Comparison of ENCODE assay signal across 20 cellular contexts in genomic region chr10:36504752-36505151, GRCh38.
DNase-seq lines count a peak whose midpoint lies in the region; ATAC-seq and TF ChIP-seq lines count a peak whose summit lies in the region.
"Had no signal": no experiment of that assay in that cellular context is flagged by ENCODE, and none has a peak within 500 bp of the region (broad histone marks: within the 10 kb centered on the region; RNA-seq: fewer than 3 reads in every experiment).

No MANE protein-coding gene starts in this region.

- no peak overlapping the region for H3K9ac ChIP-seq in smooth muscle cell (ENCODE audit: low read depth)
- H3K9ac ChIP-seq: KMS-11 had no signal

- no peak overlapping the region for H3K27ac Mint-ChIP-seq in T-helper 2 cell treated with Interferon-gamma antibody and Interleukin-4, amounts not matched to agents 5 μg/mL and 100 μg/mL, for 36 hours
- H3K27ac Mint-ChIP-seq: activated CD4-positive, alpha-beta memory T cell treated with anti-CD3 and anti-CD28 coated beads for 36 hours; dendritic cell treated with granulocyte-macrophage colony-stimulating factor and Interleukin-4, amounts not matched to agents 40 ng/mL and 50 ng/mL, for 4 days; naive thymus-derived CD4-positive, alpha-beta T cell had no signal

- H3K4me3 ChIP-seq in left ventricle myocardium inferior (no peak overlapping the region), right atrium auricular region (no peak overlapping the region), RWPE2 (ENCODE audit: severe bottlenecking) (no peak overlapping the region), tibial artery (no peak overlapping the region), smooth muscle cell (no peak overlapping the region)

- TF ChIP-seq CTCF in left ventricle myocardium inferior (IDR thresholded peaks at IDR 0.05; ENCODE audit: borderline replicate concordance) (peak; percentile 32), right atrium auricular region (IDR thresholded peaks at IDR 0.05) (no peak), RWPE2 (IDR thresholded peaks at IDR 0.05; ENCODE audit: poor library complexity, severe bottlenecking) (peak; percentile 15), tibial artery (IDR thresholded peaks at IDR 0.05) (peak; percentile 7), smooth muscle cell (IDR thresholded peaks at IDR 0.05; ENCODE audit: borderline replicate concordance, insufficient read depth, poor library complexity, severe bottlenecking) (no peak)

- DNase-seq in left ventricle myocardium inferior (no peak), right atrium auricular region (ENCODE audit: low spot score) (no peak), RWPE2 (ENCODE audit: low spot score) (no peak), fibroblast of peridontal ligament (ENCODE audit: extremely low read depth) (peak; percentile 15), tibial artery (no peak), Ammon's horn (ENCODE audit: low spot score) (no peak), smooth muscle cell (lab: John Stamatoyannopoulos, UW; ENCODE audit: unreplicated experiment) (no peak)
- no peak for DNase-seq in T-helper 2 cell treated with Interferon-gamma antibody and Interleukin-4, amounts not matched to agents 5 μg/mL and 100 μg/mL, for 36 hours (ENCODE audit: low spot score)
- DNase-seq: activated CD4-positive, alpha-beta memory T cell treated with anti-CD3 and anti-CD28 coated beads for 36 hours; activated naive CD4-positive, alpha-beta T cell treated with anti-CD3 and anti-CD28 coated beads, Interleukin-2, amount 50 U/mL, for 16 hours; activated T-cell treated with anti-CD3 and anti-CD28 coated beads, Interleukin-2, amount 50 U/mL, for 1 hour; AML-193; naive thymus-derived CD4-positive, alpha-beta T cell; NCI-H1092 treated with DMSO at 0.1 percent for 48 hours; NCI-H82; posterior cingulate gyrus; stimulated activated CD8-positive, alpha-beta memory T cell treated with anti-CD3 and anti-CD28 coated beads, Interleukin-4, amount 100 ng/mL, for 48 hours had no signal

- no peaks in the 10 kb centered on the region for H3F3A ChIP-seq in smooth muscle cell (ENCODE audit: low read depth)

- no peak for ATAC-seq in RWPE2 (ENCODE audit: low read depth)
- ATAC-seq: naive thymus-derived CD4-positive, alpha-beta T cell; Panc1 had no signal

- 87% methylated on average over 4 of the region's 4 CpGs for WGBS in smooth muscle cell (ENCODE audit: low lambda C conversion rate)

- no peak overlapping the region for H3K4me2 ChIP-seq in smooth muscle cell
- H3K4me2 ChIP-seq: KMS-11 had no signal

- H3K9me3 ChIP-seq in left ventricle myocardium inferior (replicated peaks) (no peaks in the 10 kb centered on the region), right atrium auricular region (no peaks in the 10 kb centered on the region), RWPE2 (ENCODE audit: severe bottlenecking) (no peaks in the 10 kb centered on the region), tibial artery (no peaks in the 10 kb centered on the region), smooth muscle cell (replicated peaks; ENCODE audit: low read depth) (no peaks in the 10 kb centered on the region)

- intact Hi-C loops in left ventricle myocardium inferior (cut with micrococcal nuclease), result no loop called here
- intact Hi-C loops in tibial artery (cut with DNase I; ENCODE audit: low total_unique reads), result no loop called here

- H3K27me3 ChIP-seq in left ventricle myocardium inferior (ENCODE audit: low read depth), result no peaks in the 10 kb centered on the region
- no peaks in the 10 kb centered on the region for H3K27me3 ChIP-seq in right atrium auricular region
- no peaks in the 10 kb centered on the region for H3K27me3 ChIP-seq in RWPE2 (ENCODE audit: insufficient read depth, poor library complexity, severe bottlenecking)
- no peaks in the 10 kb centered on the region for H3K27me3 ChIP-seq in tibial artery
- peaks cover 6% of the 10 kb centered on the region for H3K27me3 ChIP-seq in smooth muscle cell (ENCODE audit: low read depth)

- H3K27ac ChIP-seq in left ventricle myocardium inferior (replicated peaks) (no peak overlapping the region), right atrium auricular region (no peak overlapping the region), RWPE2 (ENCODE audit: poor library complexity, severe bottlenecking) (no peak overlapping the region), tibial artery (no peak overlapping the region), smooth muscle cell (ENCODE audit: low read depth) (no peak overlapping the region)
- H3K27ac ChIP-seq: KMS-11 had no signal

- H3K9me3 Mint-ChIP-seq in T-helper 2 cell treated with Interferon-gamma antibody and Interleukin-4, amounts not matched to agents 5 μg/mL and 100 μg/mL, for 36 hours, result peaks cover 52% of the 10 kb centered on the region

- H3K4me1 Mint-ChIP-seq in T-helper 2 cell treated with Interferon-gamma antibody and Interleukin-4, amounts not matched to agents 5 μg/mL and 100 μg/mL, for 36 hours (ENCODE audit: low read depth), result no peaks in the 10 kb centered on the region
- H3K4me1 Mint-ChIP-seq: naive thymus-derived CD4-positive, alpha-beta T cell had no signal

- H3K4me3 Mint-ChIP-seq in T-helper 2 cell treated with Interferon-gamma antibody and Interleukin-4, amounts not matched to agents 5 μg/mL and 100 μg/mL, for 36 hours, result no peak overlapping the region
- H3K4me3 Mint-ChIP-seq: activated CD4-positive, alpha-beta memory T cell treated with anti-CD3 and anti-CD28 coated beads for 36 hours; dendritic cell treated with granulocyte-macrophage colony-stimulating factor and Interleukin-4, amounts not matched to agents 40 ng/mL and 50 ng/mL, for 4 days; naive thymus-derived CD4-positive, alpha-beta T cell had no signal

- no peak overlapping the region for H2AFZ ChIP-seq in smooth muscle cell (ENCODE audit: low read depth)

- no peaks in the 10 kb centered on the region for H3K79me2 ChIP-seq in smooth muscle cell (ENCODE audit: low read depth)

- H3K36me3 Mint-ChIP-seq in T-helper 2 cell treated with Interferon-gamma antibody and Interleukin-4, amounts not matched to agents 5 μg/mL and 100 μg/mL, for 36 hours (ENCODE audit: low read depth), result no peaks in the 10 kb centered on the region
- H3K36me3 Mint-ChIP-seq: activated CD4-positive, alpha-beta memory T cell treated with anti-CD3 and anti-CD28 coated beads for 36 hours; naive thymus-derived CD4-positive, alpha-beta T cell had no signal

- H3K36me3 ChIP-seq in left ventricle myocardium inferior (no peaks in the 10 kb centered on the region), right atrium auricular region (no peaks in the 10 kb centered on the region), RWPE2 (ENCODE audit: low read depth) (no peaks in the 10 kb centered on the region), tibial artery (no peaks in the 10 kb centered on the region), smooth muscle cell (ENCODE audit: low read depth) (no peaks in the 10 kb centered on the region)

- H3K4me1 ChIP-seq in left ventricle myocardium inferior, result no peaks in the 10 kb centered on the region
- no peaks in the 10 kb centered on the region for H3K4me1 ChIP-seq in right atrium auricular region
- no peaks in the 10 kb centered on the region for H3K4me1 ChIP-seq in RWPE2 (ENCODE audit: insufficient read depth, poor library complexity, severe bottlenecking)
- peaks cover 0 to 8% (median 2%) of the 10 kb centered on the region in 4 donors for H3K4me1 ChIP-seq in tibial artery
- H3K4me1 ChIP-seq in smooth muscle cell (ENCODE audit: low read depth), result no peaks in the 10 kb centered on the region

- H3K27me3 Mint-ChIP-seq in T-helper 2 cell treated with Interferon-gamma antibody and Interleukin-4, amounts not matched to agents 5 μg/mL and 100 μg/mL, for 36 hours (ENCODE audit: low read depth), result no peaks in the 10 kb centered on the region
- H3K27me3 Mint-ChIP-seq: activated CD4-positive, alpha-beta memory T cell treated with anti-CD3 and anti-CD28 coated beads for 36 hours; dendritic cell treated with granulocyte-macrophage colony-stimulating factor and Interleukin-4, amounts not matched to agents 40 ng/mL and 50 ng/mL, for 4 days; naive thymus-derived CD4-positive, alpha-beta T cell had no signal

- no peaks in the 10 kb centered on the region for H4K20me1 ChIP-seq in smooth muscle cell (ENCODE audit: low read depth)

Comparison
In these comparisons a context has a peak if more than half of its experiments do, and no peak if none do; other contexts are left out.
1. CTCF ChIP-seq: peak in left ventricle myocardium inferior (single experiment), RWPE2 (single experiment) and tibial artery (2 of 2); none in right atrium auricular region (0 of 2) and smooth muscle cell (single experiment).